25 cellular contexts compared by ENCODE assay signal in the genomic region with DNA sequence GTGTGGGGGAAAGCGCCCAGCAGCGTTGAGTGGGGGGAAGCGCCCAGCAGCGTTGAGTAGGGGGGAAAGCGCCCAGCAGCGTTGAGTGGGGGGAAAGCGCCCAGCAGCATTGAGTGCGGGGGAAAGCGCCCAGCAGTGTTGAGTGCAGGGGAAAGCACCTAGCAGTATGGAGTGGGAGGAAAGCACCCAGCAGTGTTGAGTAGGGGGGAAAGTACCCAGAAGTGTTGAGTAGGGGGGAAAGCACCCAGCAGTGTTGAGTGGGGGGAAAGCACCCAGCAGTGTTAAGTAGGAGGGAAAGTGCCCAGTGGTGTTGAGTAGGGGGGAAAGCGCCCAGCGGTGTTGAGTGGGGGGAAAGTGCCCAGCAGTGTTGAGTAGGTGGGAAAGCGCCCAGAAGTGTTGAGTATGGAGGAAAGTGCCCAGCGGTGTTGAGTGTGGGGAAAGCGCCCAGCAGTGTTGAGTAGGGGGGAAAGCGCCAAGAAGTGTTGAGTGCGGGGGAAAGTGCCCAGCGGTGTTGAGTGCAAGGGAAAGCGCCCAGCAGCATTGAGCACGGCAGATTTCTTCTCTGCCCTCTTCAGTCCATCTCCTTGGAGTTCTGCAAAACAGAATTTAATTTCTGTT.
DNase-seq lines count a peak whose midpoint lies in the region; ATAC-seq, FAIRE-seq and TF ChIP-seq lines count a peak whose summit lies in the region.
"Had no signal": no experiment of that assay in that cellular context is flagged by ENCODE, and none has a peak within 500 bp of the region (broad histone marks: within the 10 kb centered on the region; RNA-seq: fewer than 3 reads in every experiment).

No MANE protein-coding gene starts in this region.

- H3K36me3 ChIP-seq in GM12878 (ENCODE audit: control insufficient read depth in 2 of 2, insufficient read depth in 2 of 2, low read length in 1 of 2) = peaks cover 22 to 26% of the 10 kb centered on the region in 2 experiments; a peak in 3 of 4 replicates

- CTCF ChIA-PET in GM12878 (lab: Yijun Ruan, JAX) = interaction anchor here (0.6 kb wide), 1 partner anchor 139 kb away, joined by 3 read pairs; a partner anchor contains a TSS

- H4K20me1 ChIP-seq in GM12878 (ENCODE audit: control insufficient read depth, insufficient read depth) = no peaks in the 10 kb centered on the region

- no TSS peak for BruUV-seq in GM12878 (replicated peaks; lab: Mats Ljungman, UMichigan)

- in situ Hi-C loops in GM12878 (cut with MboI) = no loop called here

- FAIRE-seq in GM12878 (lab: Jason Lieb, UNC) = no peak
- FAIRE-seq: A549, astrocyte, G401.6 had no signal

- WGBS in GM12878 (ENCODE audit: insufficient coverage, insufficient replicate concordance, low lambda C conversion rate, missing lambda C conversion rate) = 94% methylated on average over 19 of the region's 19 CpGs

- H3K4me1 Mint-ChIP-seq in activated naive CD8-positive, alpha-beta T cell treated with anti-CD3 and anti-CD28 coated beads, Interleukin-2, amount 50 U/mL, for 24 hours = no peaks in the 10 kb centered on the region
- no peaks in the 10 kb centered on the region for H3K4me1 Mint-ChIP-seq in activated naive CD8-positive, alpha-beta T cell treated with anti-CD3 and anti-CD28 coated beads for 36 hours
- peaks cover 5% of the 10 kb centered on the region for H3K4me1 Mint-ChIP-seq in stimulated activated memory B cell treated with anti-CD40 and anti-IgM and Interleukin-4, amounts not matched to agents 10 μg/mL and 1 μg/mL and 100 μg/mL, for 72 hours

- H3K4me1 ChIP-seq in GM12878 (ENCODE audit: control insufficient read depth, insufficient read depth, low read length) = peaks cover 9% of the 10 kb centered on the region
- H3K4me1 ChIP-seq: A549 had no signal

- intact Hi-C loops in GM12878 (cut with micrococcal nuclease; ENCODE audit: unreplicated experiment) = no loop called here

- no peak overlapping the region for H3K9ac ChIP-seq in GM12878 (ENCODE audit: control insufficient read depth, insufficient read depth, low read length)
- H3K9ac ChIP-seq: BLaER1 treated with 17β-estradiol and CSF1 and Interleukin-3, amounts not matched to agents 10 nM and 100 nM had no signal

- SMC1A ChIA-PET in GM12878 (lab: Charles Lee; ENCODE audit: uncharacterized antibody, unreplicated experiment) = interaction anchor here (0.7 to 1.0 kb wide), 2 partner anchors 11 to 139 kb away, joined by 3 to 4 read pairs; no protein-coding TSS in a partner anchor

- no peak overlapping the region for H3K4me2 ChIP-seq in GM12878 (ENCODE audit: control insufficient read depth, insufficient read depth)
- H3K4me2 ChIP-seq: A549; BLaER1 treated with 17β-estradiol and CSF1 and Interleukin-3, amounts not matched to agents 10 nM and 100 nM had no signal

- no peak for TF ChIP-seq RAD21 in GM12878 (IDR thresholded peaks at IDR 0.05; ENCODE audit: insufficient read depth, low read depth, low read length)

- TF ChIP-seq EP300 in GM12878 (IDR thresholded peaks at IDR 0.05; ENCODE audit: borderline replicate concordance in 1 of 2, control insufficient read depth in 1 of 2, low read depth in 2 of 2, low read length in 2 of 2) = no peak

- no peaks in the 10 kb centered on the region for H3K27me3 ChIP-seq in GM12878 (replicated peaks in 1 of 2; ENCODE audit: control insufficient read depth in 2 of 2, insufficient read depth in 2 of 2, low read length in 1 of 2)
- H3K27me3 ChIP-seq: BLaER1 treated with 17β-estradiol and CSF1 and Interleukin-3, amounts not matched to agents 10 nM and 100 nM had no signal

- H3K4me3 ChIP-seq in GM12878 = no peak overlapping the region
- H3K4me3 ChIP-seq: A549; BLaER1 treated with 17β-estradiol and CSF1 and Interleukin-3, amounts not matched to agents 10 nM and 100 nM; mucosa of descending colon; skin epidermis had no signal

- no peak for TF ChIP-seq POLR2A in GM12878 (IDR thresholded peaks at IDR 0.05; ENCODE audit: low read depth, low read length)

- no peaks in the 10 kb centered on the region for H3K9me3 ChIP-seq in GM12878 (replicated peaks; ENCODE audit: control insufficient read depth, insufficient read depth, low read length)
- H3K9me3 ChIP-seq: A549; BLaER1 treated with 17β-estradiol and CSF1 and Interleukin-3, amounts not matched to agents 10 nM and 100 nM; mucosa of descending colon had no signal

- H3K79me2 ChIP-seq in GM12878 (ENCODE audit: control insufficient read depth, insufficient read depth, low read length) = no peaks in the 10 kb centered on the region

- RAD21 ChIA-PET in GM12878 (lab: Charles Lee; ENCODE audit: unreplicated experiment) = no interaction called here

- peaks cover 24% of the 10 kb centered on the region for H3K36me3 Mint-ChIP-seq in activated naive CD8-positive, alpha-beta T cell treated with anti-CD3 and anti-CD28 coated beads, Interleukin-2, amount 50 U/mL, for 24 hours (ENCODE audit: low read depth)
- H3K36me3 Mint-ChIP-seq in activated naive CD8-positive, alpha-beta T cell treated with anti-CD3 and anti-CD28 coated beads for 36 hours = peaks cover 27% of the 10 kb centered on the region
- peaks cover 85% of the 10 kb centered on the region for H3K36me3 Mint-ChIP-seq in stimulated activated memory B cell treated with anti-CD40 and anti-IgM and Interleukin-4, amounts not matched to agents 10 μg/mL and 1 μg/mL and 100 μg/mL, for 72 hours

- H3K27me3 Mint-ChIP-seq in activated naive CD8-positive, alpha-beta T cell treated with anti-CD3 and anti-CD28 coated beads, Interleukin-2, amount 50 U/mL, for 24 hours = no peaks in the 10 kb centered on the region
- no peaks in the 10 kb centered on the region for H3K27me3 Mint-ChIP-seq in activated naive CD8-positive, alpha-beta T cell treated with anti-CD3 and anti-CD28 coated beads for 36 hours
- no peaks in the 10 kb centered on the region for H3K27me3 Mint-ChIP-seq in stimulated activated memory B cell treated with anti-CD40 and anti-IgM and Interleukin-4, amounts not matched to agents 10 μg/mL and 1 μg/mL and 100 μg/mL, for 72 hours
- H3K27me3 Mint-ChIP-seq: activated CD4-positive, alpha-beta memory T cell treated with anti-CD3 and anti-CD28 coated beads for 36 hours had no signal

- peak overlapping the region; percentile 29 for H3K27ac ChIP-seq in GM12878 (ENCODE audit: control insufficient read depth, insufficient read depth)
- H3K27ac ChIP-seq: A549; BLaER1 treated with 17β-estradiol and CSF1 and Interleukin-3, amounts not matched to agents 10 nM and 100 nM; skin epidermis had no signal

- ATAC-seq in activated naive CD8-positive, alpha-beta T cell treated with anti-CD3 and anti-CD28 coated beads, Interleukin-2, amount 50 U/mL, for 24 hours = peak; percentile 22
- ATAC-seq in HG02610 (IDR thresholded peaks at IDR 0.05; ENCODE audit: unreplicated experiment) (peak; percentile 49), GM12878 (peak; percentile 95)
- ATAC-seq in stimulated activated memory B cell treated with anti-CD40 and anti-IgM and Interleukin-4, amounts not matched to agents 10 μg/mL and 1 μg/mL and 100 μg/mL, for 72 hours = peak; percentile 60
- ATAC-seq: A549, left lobe of liver, mucosa of descending colon had no signal

- no peaks in the 10 kb centered on the region for H3K9me3 Mint-ChIP-seq in activated naive CD8-positive, alpha-beta T cell treated with anti-CD3 and anti-CD28 coated beads, Interleukin-2, amount 50 U/mL, for 24 hours
- H3K9me3 Mint-ChIP-seq in activated naive CD8-positive, alpha-beta T cell treated with anti-CD3 and anti-CD28 coated beads for 36 hours = no peaks in the 10 kb centered on the region
- H3K9me3 Mint-ChIP-seq in stimulated activated memory B cell treated with anti-CD40 and anti-IgM and Interleukin-4, amounts not matched to agents 10 μg/mL and 1 μg/mL and 100 μg/mL, for 72 hours = no peaks in the 10 kb centered on the region
- H3K9me3 Mint-ChIP-seq: activated CD4-positive, alpha-beta memory T cell treated with anti-CD3 and anti-CD28 coated beads for 36 hours had no signal

- no peak for DNase-seq in activated naive CD8-positive, alpha-beta T cell treated with anti-CD3 and anti-CD28 coated beads, Interleukin-2, amount 50 U/mL, for 24 hours
- no peak for DNase-seq in activated naive CD8-positive, alpha-beta T cell treated with anti-CD3 and anti-CD28 coated beads for 36 hours
- DNase-seq in GM12878 (ENCODE audit: low read depth, low spot score) (no peak), epidermal melanocyte (ENCODE audit: insufficient read length, low spot score) (no peak), NCI-H2029 treated with DMSO at 0.1 percent for 48 hours (lab: John Stamatoyannopoulos, UW) (no peak), NOMO-1 (lab: John Stamatoyannopoulos, UW; ENCODE audit: unreplicated experiment in 2 of 2) (no peak)
- DNase-seq: activated CD4-positive, alpha-beta memory T cell treated with anti-CD3 and anti-CD28 coated beads for 36 hours; activated naive CD4-positive, alpha-beta T cell treated with Interleukin-2 at 50 U/mL for 16 hours; activated T-cell treated with anti-CD3 and anti-CD28 coated beads for 4 hours; effector CD8-positive, alpha-beta T cell; glutamatergic neuron; HCEC 1CT; mucosa of descending colon; NCI-H1105 treated with DMSO at 0.1 percent for 48 hours; NCI-H69; SIG-M5; T-helper 1 cell had no signal

- no peak overlapping the region for H3K4me3 Mint-ChIP-seq in activated naive CD8-positive, alpha-beta T cell treated with anti-CD3 and anti-CD28 coated beads, Interleukin-2, amount 50 U/mL, for 24 hours
- no peak overlapping the region for H3K4me3 Mint-ChIP-seq in activated naive CD8-positive, alpha-beta T cell treated with anti-CD3 and anti-CD28 coated beads for 36 hours
- H3K4me3 Mint-ChIP-seq in stimulated activated memory B cell treated with anti-CD40 and anti-IgM and Interleukin-4, amounts not matched to agents 10 μg/mL and 1 μg/mL and 100 μg/mL, for 72 hours = no peak overlapping the region
- H3K4me3 Mint-ChIP-seq: activated CD4-positive, alpha-beta memory T cell treated with anti-CD3 and anti-CD28 coated beads for 36 hours had no signal

- TF ChIP-seq CTCF in GM12878 (IDR thresholded peaks at IDR 0.05 in 2 of 3, conservative IDR thresholded peaks at IDR 0.05 in 1 of 3; ENCODE audit: control insufficient read depth in 2 of 3, extremely low read depth in 1 of 3, insufficient read depth in 1 of 3, low read depth in 3 of 3, low read length in 3 of 3) = no peak

- no peak overlapping the region for H2AFZ ChIP-seq in GM12878 (ENCODE audit: control insufficient read depth, low read depth, low read length)

- no peak overlapping the region for H3K27ac Mint-ChIP-seq in activated naive CD8-positive, alpha-beta T cell treated with anti-CD3 and anti-CD28 coated beads, Interleukin-2, amount 50 U/mL, for 24 hours
- H3K27ac Mint-ChIP-seq in activated naive CD8-positive, alpha-beta T cell treated with anti-CD3 and anti-CD28 coated beads for 36 hours = no peak overlapping the region
- no peak overlapping the region for H3K27ac Mint-ChIP-seq in stimulated activated memory B cell treated with anti-CD40 and anti-IgM and Interleukin-4, amounts not matched to agents 10 μg/mL and 1 μg/mL and 100 μg/mL, for 72 hours
- H3K27ac Mint-ChIP-seq: activated CD4-positive, alpha-beta memory T cell treated with anti-CD3 and anti-CD28 coated beads for 36 hours had no signal

- POLR2A ChIA-PET in GM12878 (lab: Charles Lee) = no interaction called here

TF ChIP-seq in GM12878, 131 proteins besides CTCF, POLR2A, EP300 and RAD21 (continues in another document):
- 0 out of 2 replicates have a peak, but pooled peaks have one; percentile 42 for TF ChIP-seq TCF12 (IDR thresholded peaks at IDR 0.05; ENCODE audit: low read depth, low read length)
- peak; percentile 29 for TF ChIP-seq RELA (IDR thresholded peaks at IDR 0.05; ENCODE audit: borderline replicate concordance, partially characterized antibody)
- TF ChIP-seq RBBP5 (conservative IDR thresholded peaks at IDR 0.05) = no peak

Comparison
In these comparisons a context has a peak if more than half of its experiments do, and no peak if none do; other contexts are left out.
1. ATAC-seq: peak in every context shown above with its lines; median percentile 95 in GM12878; 60 in stimulated activated memory B cell treated with anti-CD40 and anti-IgM and Interleukin-4, amounts not matched to agents 10 μg/mL and 1 μg/mL and 100 μg/mL, for 72 hours; 49 in HG02610; 22 in activated naive CD8-positive, alpha-beta T cell treated with anti-CD3 and anti-CD28 coated beads, Interleukin-2, amount 50 U/mL, for 24 hours.